ENCODE assay signal across 36 cellular contexts in the genomic region with DNA sequence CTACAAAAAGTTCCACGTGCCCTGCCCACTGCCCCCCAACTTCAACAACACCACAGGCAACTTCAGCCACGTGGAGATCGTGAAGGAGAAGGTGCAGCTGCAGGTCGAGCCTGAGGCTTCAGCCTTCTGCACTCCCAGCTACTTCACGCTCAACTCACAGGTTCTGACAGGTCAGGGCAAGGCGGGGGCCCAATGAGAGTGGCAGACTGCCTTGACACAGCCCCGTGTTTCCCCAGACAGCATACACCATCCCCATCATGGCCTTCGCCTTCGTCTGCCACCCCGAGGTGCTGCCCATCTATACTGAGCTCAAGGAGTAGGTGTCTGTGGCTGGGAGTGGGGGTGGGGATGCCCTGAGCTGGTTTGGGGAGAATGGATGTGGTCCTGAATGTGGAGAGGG. TPM values are rescaled to one million over a fixed set of nuclear protein-coding genes. Genes with fewer than 3 reads are reported as not detected.
"Had no signal": no experiment of that assay in that cellular context is flagged by ENCODE, and none has a peak within 500 bp of the region (broad histone marks: within the 10 kb centered on the region; RNA-seq: fewer than 3 reads in every experiment).

No MANE protein-coding gene starts in this region.

- H3K4me1 ChIP-seq: esophagus muscularis mucosa, lower lobe of right lung, neural progenitor cell, sigmoid colon, stomach, tibial artery had no signal

- FAIRE-seq: colon, islet of Langerhans had no signal

- H3K9me3 Mint-ChIP-seq: naive B cell; nephron; neural progenitor cell; stimulated activated effector memory CD8-positive, alpha-beta T cell treated with anti-CD3 and anti-CD28 coated beads, Interleukin-12 subunit alpha, Interleukin-12 subunit beta, amount 100 ng/mL, for 72 hours; type B pancreatic cell had no signal

- H3K27me3 Mint-ChIP-seq: type B pancreatic cell had no signal

- ATAC-seq: heart right ventricle; left ventricle myocardium superior; lower lobe of right lung; psoas muscle; right cardiac atrium; stimulated activated effector memory CD8-positive, alpha-beta T cell treated with anti-CD3 and anti-CD28 coated beads, Interleukin-12 subunit alpha, Interleukin-12 subunit beta, amount 100 ng/mL, for 72 hours had no signal

- H3K27ac Mint-ChIP-seq: naive B cell; nephron; neural progenitor cell; stimulated activated effector memory CD8-positive, alpha-beta T cell treated with anti-CD3 and anti-CD28 coated beads, Interleukin-12 subunit alpha, Interleukin-12 subunit beta, amount 100 ng/mL, for 72 hours; type B pancreatic cell had no signal

- DNase-seq: dorsolateral prefrontal cortex; effector CD4-positive, alpha-beta T cell; foreskin melanocyte; glutamatergic neuron; heart right ventricle; hippocampal formation; kidney glomerular epithelial cell; left ventricle myocardium superior; lower lobe of right lung; naive B cell; nucleus accumbens; ovary; posterior cingulate gyrus; psoas muscle; right cardiac atrium; sigmoid colon; stimulated activated CD4-positive, alpha-beta T cell treated with anti-CD3 and anti-CD28 coated beads, Interleukin-2, amount 100 ng/mL, for 24 hours; stimulated activated CD4-positive, alpha-beta T cell treated with anti-CD3 and anti-CD28 coated beads, Interleukin-4, amount 100 ng/mL, for 24 hours; stimulated activated naive CD4-positive, alpha-beta T cell treated with Interleukin-2 at 50 U/mL for 16 hours; stomach; testis; tibial artery had no signal

- H3K27me3 ChIP-seq: dorsolateral prefrontal cortex, heart right ventricle, neural progenitor cell, ovary, stomach, testis had no signal

- H3K4me2 ChIP-seq: neural progenitor cell had no signal

- H3K36me3 ChIP-seq: esophagus muscularis mucosa, lower lobe of right lung, neural progenitor cell, ovary, sigmoid colon, stomach, tibial artery had no signal

- H2AFZ ChIP-seq: neural progenitor cell had no signal

- H3K4me3 Mint-ChIP-seq: naive B cell; nephron; neural progenitor cell; stimulated activated effector memory CD8-positive, alpha-beta T cell treated with anti-CD3 and anti-CD28 coated beads, Interleukin-12 subunit alpha, Interleukin-12 subunit beta, amount 100 ng/mL, for 72 hours; type B pancreatic cell had no signal

- H3K27ac ChIP-seq: dorsolateral prefrontal cortex, epithelial cell of prostate, esophagus muscularis mucosa, heart right ventricle, lower lobe of right lung, neural progenitor cell, ovary, psoas muscle, sigmoid colon, stomach, testis, tibial artery had no signal

- H3K4me3 ChIP-seq: dorsolateral prefrontal cortex, esophagus muscularis mucosa, heart right ventricle, lower lobe of right lung, neural progenitor cell, ovary, psoas muscle, sigmoid colon, stomach, testis, tibial artery had no signal

- H3K9me3 ChIP-seq: esophagus muscularis mucosa, heart right ventricle, lower lobe of right lung, ovary, psoas muscle, sigmoid colon, stomach, testis, tibial artery had no signal

- H3K4me1 Mint-ChIP-seq: naive B cell; stimulated activated effector memory CD8-positive, alpha-beta T cell treated with anti-CD3 and anti-CD28 coated beads, Interleukin-12 subunit alpha, Interleukin-12 subunit beta, amount 100 ng/mL, for 72 hours had no signal

- H3K36me3 Mint-ChIP-seq: naive B cell; neural progenitor cell; stimulated activated effector memory CD8-positive, alpha-beta T cell treated with anti-CD3 and anti-CD28 coated beads, Interleukin-12 subunit alpha, Interleukin-12 subunit beta, amount 100 ng/mL, for 72 hours; type B pancreatic cell had no signal

- H3K9ac ChIP-seq: neural progenitor cell had no signal

RNA-seq across cellular contexts. Expression of gene SLC38A3, which starts 12.6 kb away (rescaled TPM):
- total RNA-seq: fibroblast of lung, lower lobe of right lung, mononuclear cell, subcutaneous adipose tissue had no signal

RNA-seq across cellular contexts. Expression of gene GNAT1, which starts 26.3 kb away (rescaled TPM):
- total RNA-seq: cerebellum, esophagus muscularis mucosa, fibroblast of lung, heart right ventricle, left ventricle myocardium superior, lower lobe of right lung, mononuclear cell, ovary, psoas muscle, right cardiac atrium, sigmoid colon, skeletal muscle tissue, stomach, subcutaneous adipose tissue, urinary bladder had no signal
- polyA plus RNA-seq: fibroblast of lung, heart right ventricle, ovary, psoas muscle, right cardiac atrium, stomach, urinary bladder had no signal
